Comparison of ENCODE assay signal across 17 cellular contexts in the genomic region with DNA sequence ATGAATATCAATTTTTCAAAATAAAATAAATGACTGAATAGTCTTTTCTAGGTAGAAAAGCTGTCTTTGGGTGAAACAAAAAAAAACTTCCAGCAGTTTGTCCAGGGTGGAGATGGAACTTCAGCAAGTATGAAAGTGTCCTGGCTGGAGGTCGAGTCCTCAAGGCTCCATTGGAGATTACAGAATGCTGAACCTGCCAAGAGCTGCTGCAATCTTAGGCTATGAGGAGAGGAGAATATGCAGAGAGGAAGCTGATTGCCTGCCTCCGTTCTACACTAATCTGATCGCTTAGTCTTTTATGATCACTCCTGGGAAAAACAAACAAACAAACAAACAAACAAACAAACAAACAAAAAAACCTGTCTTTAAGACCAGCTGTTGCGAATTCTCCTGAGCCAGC.
"Had no signal": no experiment of that assay in that cellular context is flagged by ENCODE, and none has a peak within 500 bp of the region (broad histone marks: within the 10 kb centered on the region; RNA-seq: fewer than 3 reads in every experiment).

No MANE protein-coding gene starts in this region.

- DNase-seq: activated CD4-positive, alpha-beta T cell treated with anti-CD3 and anti-CD28 coated beads, Interleukin-2, amount 50 U/mL, for 4 hours; activated CD4-positive, CD25-positive, alpha-beta regulatory T cell treated with anti-CD3 and anti-CD28 coated beads, Interleukin-2, amount 50 U/mL, for 72 hours; activated CD8-positive, alpha-beta memory T cell treated with anti-CD3 and anti-CD28 coated beads, Interleukin-2, amount 10 ng/mL, durations not matched to agents 7 days and 5 days; activated effector memory CD4-positive, alpha-beta T cell treated with Interleukin-2 at 50 U/mL for 16 hours; activated T-cell treated with anti-CD3 and anti-CD28 coated beads, Interleukin-2, amount 50 U/mL, for 24 hours; amygdala; brain microvascular endothelial cell; esophagus squamous epithelium; foreskin melanocyte; hypothalamus; left colon; mammary epithelial cell; nephron progenitor cell; stomach; uterus had no signal

- H3K4me3 Mint-ChIP-seq: activated CD8-positive, alpha-beta memory T cell treated with anti-CD3 and anti-CD28 coated beads, Interleukin-2, amount 10 ng/mL, durations not matched to agents 7 days and 5 days; activated T-cell treated with anti-CD3 and anti-CD28 coated beads, Interleukin-2, amount 50 U/mL, for 24 hours; nephron progenitor cell had no signal

- H3K27me3 ChIP-seq: brain microvascular endothelial cell, esophagus squamous epithelium, stomach, uterus had no signal

- H3K4me1 ChIP-seq: uterus had no signal

- H3K9me3 ChIP-seq: esophagus squamous epithelium, stomach, uterus had no signal

- H3K27ac ChIP-seq: brain microvascular endothelial cell, esophagus squamous epithelium, skin epidermis, stomach, uterus had no signal

- ATAC-seq: activated CD8-positive, alpha-beta memory T cell treated with anti-CD3 and anti-CD28 coated beads, Interleukin-2, amount 10 ng/mL, durations not matched to agents 7 days and 5 days; activated naive CD4-positive, alpha-beta T cell treated with anti-CD3 and anti-CD28 coated beads, Interleukin-2, amount 50 U/mL, for 72 hours; left colon had no signal

- H3K4me3 ChIP-seq: esophagus squamous epithelium, skin epidermis, stomach, uterus had no signal

- H3K36me3 Mint-ChIP-seq: activated CD8-positive, alpha-beta memory T cell treated with anti-CD3 and anti-CD28 coated beads, Interleukin-2, amount 10 ng/mL, durations not matched to agents 7 days and 5 days; activated naive CD4-positive, alpha-beta T cell treated with anti-CD3 and anti-CD28 coated beads, Interleukin-2, amount 50 U/mL, for 72 hours had no signal

- H3K27me3 Mint-ChIP-seq: activated T-cell treated with anti-CD3 and anti-CD28 coated beads, Interleukin-2, amount 50 U/mL, for 24 hours had no signal

- H3K36me3 ChIP-seq: brain microvascular endothelial cell, esophagus squamous epithelium, stomach, uterus had no signal

- H3K27ac Mint-ChIP-seq: activated CD8-positive, alpha-beta memory T cell treated with anti-CD3 and anti-CD28 coated beads, Interleukin-2, amount 10 ng/mL, durations not matched to agents 7 days and 5 days; activated naive CD4-positive, alpha-beta T cell treated with anti-CD3 and anti-CD28 coated beads, Interleukin-2, amount 50 U/mL, for 72 hours; activated T-cell treated with anti-CD3 and anti-CD28 coated beads, Interleukin-2, amount 50 U/mL, for 24 hours; nephron progenitor cell had no signal

- H3K9me3 Mint-ChIP-seq: activated naive CD4-positive, alpha-beta T cell treated with anti-CD3 and anti-CD28 coated beads, Interleukin-2, amount 50 U/mL, for 72 hours; activated T-cell treated with anti-CD3 and anti-CD28 coated beads, Interleukin-2, amount 50 U/mL, for 24 hours had no signal
